ENCODE assay signal across 8 cellular contexts in the genomic region with DNA sequence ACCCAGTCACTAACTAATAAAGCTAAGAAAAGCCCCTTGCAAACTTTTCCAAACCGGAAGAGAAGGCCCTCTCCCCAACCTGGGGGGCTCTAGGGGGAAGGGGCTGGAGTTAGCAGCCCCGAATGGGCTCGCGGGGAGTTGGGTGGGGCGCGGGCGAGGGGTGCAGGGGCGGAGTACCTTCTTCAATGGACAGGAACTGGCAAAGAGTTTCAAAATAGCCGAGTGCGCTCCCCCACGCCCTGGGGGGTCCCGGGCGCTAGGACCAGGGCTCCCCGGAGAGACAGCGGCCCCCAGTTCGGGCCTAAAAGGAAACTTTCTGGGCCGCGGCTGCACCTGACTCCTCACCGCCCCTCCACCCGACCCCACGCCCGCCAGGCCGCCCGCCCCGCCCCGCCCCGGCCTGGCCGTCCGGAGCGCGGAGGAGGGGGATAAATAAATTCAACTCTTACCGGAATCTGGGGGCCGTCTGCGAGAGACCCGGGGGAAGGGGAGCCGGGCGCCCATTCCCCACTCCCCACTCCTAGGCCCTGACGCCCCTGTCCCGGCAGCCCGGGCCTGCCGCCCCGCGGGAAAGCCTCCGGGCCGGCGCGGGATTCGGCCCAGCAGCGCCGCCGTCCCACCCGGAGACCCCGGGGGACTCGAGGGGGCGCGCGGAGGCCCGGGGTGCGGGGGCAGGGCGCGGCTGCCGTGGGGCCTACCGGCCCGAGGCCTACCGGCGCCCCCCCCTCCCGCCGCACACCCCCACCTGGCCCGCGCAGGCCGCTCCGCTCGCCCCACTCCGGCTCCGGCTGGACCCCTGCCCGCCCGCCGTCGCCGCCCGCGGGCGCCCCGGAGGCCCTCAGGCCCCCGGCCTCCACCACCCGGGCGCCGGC. TPM values are rescaled to one million over a fixed set of nuclear protein-coding genes. Genes with fewer than 3 reads are reported as not detected.
DNase-seq lines count a peak whose midpoint lies in the region; ATAC-seq and TF ChIP-seq lines count a peak whose summit lies in the region.

No MANE protein-coding gene starts in this region.

- no peaks in the 10 kb centered on the region for H3K9me3 ChIP-seq in sigmoid colon

- H3K4me1 ChIP-seq in sigmoid colon, result peaks cover 0 to 42% (median 30%) of the 10 kb centered on the region in 4 donors

- peak; percentile 30 for ATAC-seq in GM19025 (IDR thresholded peaks at IDR 0.05; ENCODE audit: low read depth, unreplicated experiment)
- peak; percentile 33 for ATAC-seq in HG03135 (IDR thresholded peaks at IDR 0.05; ENCODE audit: unreplicated experiment)

- H3K4me3 ChIP-seq in sigmoid colon, result peak overlapping the region; percentile 71 to 88 (median 84)

- intact Hi-C loops in sigmoid colon (cut with DNase I), result loop anchor here (5.0 kb wide), 1 partner anchor 72 kb away; a partner anchor contains a TSS

- TF ChIP-seq EP300 in sigmoid colon (IDR thresholded peaks at IDR 0.05), result no peak

- H3K36me3 ChIP-seq in sigmoid colon, result peaks cover 0 to under 1% (median 0%) of the 10 kb centered on the region in 4 donors

- no peaks in the 10 kb centered on the region for H3K27me3 ChIP-seq in sigmoid colon

- DNase-seq in AG20443 (ENCODE audit: low spot score) (peak; percentile 65), T follicular helper cell (ENCODE audit: low read depth) (peak; percentile 28), hepatic stellate cell (ENCODE audit: low spot score) (peak; percentile 31), sigmoid colon (peak; percentile 70), H4 (ENCODE audit: low spot score) (no peak)

- no peak for TF ChIP-seq CTCF in sigmoid colon (IDR thresholded peaks at IDR 0.05)

- 1% methylated on average over 88 of the region's 88 CpGs for WGBS in sigmoid colon, 2 donors

- H3K27ac ChIP-seq in angular gyrus (ENCODE audit: low read depth, low read length) (peak overlapping the region; percentile 93), sigmoid colon (peak overlapping the region; percentile 94 to 99 (median 96))

- no peak for TF ChIP-seq POLR2A in sigmoid colon (IDR thresholded peaks at IDR 0.05)

RNA-seq across cellular contexts. Expression of a gene that starts 0.9 kb away (rescaled TPM):
- total RNA-seq in sigmoid colon, result 10 to 100 TPM; 13.0 to 19.8 (median 17.3) TPM
- 1 to 10 TPM; 1.2 to 5.0 (median 1.4) TPM for polyA plus RNA-seq in sigmoid colon
- total RNA-seq in H4 (2014; rRNA removed; shearing (Covaris generic)), result 2.3 and 4.5 TPM in 2 replicates
